1 cellular context compared by ENCODE assay signal in the genomic region with DNA sequence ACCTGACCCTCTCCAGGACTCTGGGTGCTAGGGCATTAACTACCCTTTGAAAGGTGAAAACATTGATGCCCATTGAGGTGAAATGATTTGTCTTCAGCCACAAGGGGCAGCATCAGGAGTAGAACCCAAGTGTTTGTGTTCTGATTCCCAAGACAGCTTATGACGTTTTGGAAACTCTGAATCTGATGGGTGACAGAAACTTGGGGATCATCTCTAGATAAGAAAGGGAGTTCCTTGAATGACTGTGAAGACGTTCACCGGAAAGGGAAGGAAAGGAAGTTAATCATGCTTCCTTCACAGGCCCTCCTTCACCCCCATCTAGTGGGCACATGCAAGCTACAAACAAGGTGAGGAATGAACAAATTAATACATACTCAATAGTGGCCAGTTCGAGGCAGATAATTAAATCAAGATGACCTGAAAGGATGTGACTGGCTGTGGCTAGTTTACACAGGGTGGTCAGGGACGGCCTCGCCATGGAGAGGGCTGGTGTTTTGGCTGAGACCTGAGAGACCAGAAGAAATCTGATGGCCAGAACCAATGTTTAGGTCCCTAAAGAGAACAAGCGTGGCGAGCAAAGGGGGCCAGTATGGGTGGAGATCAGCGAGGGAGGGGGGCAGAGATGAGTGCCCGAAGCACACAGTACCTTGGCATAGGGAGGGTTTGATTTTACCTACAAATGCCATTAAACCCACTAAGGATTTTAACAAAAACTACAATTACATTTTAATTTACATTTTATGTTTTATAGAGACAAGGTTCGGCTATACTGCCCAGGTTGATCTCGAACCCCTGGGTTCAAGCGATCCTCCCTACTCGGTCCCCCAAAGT.
TF ChIP-seq lines count a peak whose summit lies in the region.

No MANE protein-coding gene starts in this region.

TF ChIP-seq in K562, 482 proteins besides CTCF, POLR2A, EP300 and RAD21 (continued from another document and continues in another):
- TF ChIP-seq, protein P1, sequence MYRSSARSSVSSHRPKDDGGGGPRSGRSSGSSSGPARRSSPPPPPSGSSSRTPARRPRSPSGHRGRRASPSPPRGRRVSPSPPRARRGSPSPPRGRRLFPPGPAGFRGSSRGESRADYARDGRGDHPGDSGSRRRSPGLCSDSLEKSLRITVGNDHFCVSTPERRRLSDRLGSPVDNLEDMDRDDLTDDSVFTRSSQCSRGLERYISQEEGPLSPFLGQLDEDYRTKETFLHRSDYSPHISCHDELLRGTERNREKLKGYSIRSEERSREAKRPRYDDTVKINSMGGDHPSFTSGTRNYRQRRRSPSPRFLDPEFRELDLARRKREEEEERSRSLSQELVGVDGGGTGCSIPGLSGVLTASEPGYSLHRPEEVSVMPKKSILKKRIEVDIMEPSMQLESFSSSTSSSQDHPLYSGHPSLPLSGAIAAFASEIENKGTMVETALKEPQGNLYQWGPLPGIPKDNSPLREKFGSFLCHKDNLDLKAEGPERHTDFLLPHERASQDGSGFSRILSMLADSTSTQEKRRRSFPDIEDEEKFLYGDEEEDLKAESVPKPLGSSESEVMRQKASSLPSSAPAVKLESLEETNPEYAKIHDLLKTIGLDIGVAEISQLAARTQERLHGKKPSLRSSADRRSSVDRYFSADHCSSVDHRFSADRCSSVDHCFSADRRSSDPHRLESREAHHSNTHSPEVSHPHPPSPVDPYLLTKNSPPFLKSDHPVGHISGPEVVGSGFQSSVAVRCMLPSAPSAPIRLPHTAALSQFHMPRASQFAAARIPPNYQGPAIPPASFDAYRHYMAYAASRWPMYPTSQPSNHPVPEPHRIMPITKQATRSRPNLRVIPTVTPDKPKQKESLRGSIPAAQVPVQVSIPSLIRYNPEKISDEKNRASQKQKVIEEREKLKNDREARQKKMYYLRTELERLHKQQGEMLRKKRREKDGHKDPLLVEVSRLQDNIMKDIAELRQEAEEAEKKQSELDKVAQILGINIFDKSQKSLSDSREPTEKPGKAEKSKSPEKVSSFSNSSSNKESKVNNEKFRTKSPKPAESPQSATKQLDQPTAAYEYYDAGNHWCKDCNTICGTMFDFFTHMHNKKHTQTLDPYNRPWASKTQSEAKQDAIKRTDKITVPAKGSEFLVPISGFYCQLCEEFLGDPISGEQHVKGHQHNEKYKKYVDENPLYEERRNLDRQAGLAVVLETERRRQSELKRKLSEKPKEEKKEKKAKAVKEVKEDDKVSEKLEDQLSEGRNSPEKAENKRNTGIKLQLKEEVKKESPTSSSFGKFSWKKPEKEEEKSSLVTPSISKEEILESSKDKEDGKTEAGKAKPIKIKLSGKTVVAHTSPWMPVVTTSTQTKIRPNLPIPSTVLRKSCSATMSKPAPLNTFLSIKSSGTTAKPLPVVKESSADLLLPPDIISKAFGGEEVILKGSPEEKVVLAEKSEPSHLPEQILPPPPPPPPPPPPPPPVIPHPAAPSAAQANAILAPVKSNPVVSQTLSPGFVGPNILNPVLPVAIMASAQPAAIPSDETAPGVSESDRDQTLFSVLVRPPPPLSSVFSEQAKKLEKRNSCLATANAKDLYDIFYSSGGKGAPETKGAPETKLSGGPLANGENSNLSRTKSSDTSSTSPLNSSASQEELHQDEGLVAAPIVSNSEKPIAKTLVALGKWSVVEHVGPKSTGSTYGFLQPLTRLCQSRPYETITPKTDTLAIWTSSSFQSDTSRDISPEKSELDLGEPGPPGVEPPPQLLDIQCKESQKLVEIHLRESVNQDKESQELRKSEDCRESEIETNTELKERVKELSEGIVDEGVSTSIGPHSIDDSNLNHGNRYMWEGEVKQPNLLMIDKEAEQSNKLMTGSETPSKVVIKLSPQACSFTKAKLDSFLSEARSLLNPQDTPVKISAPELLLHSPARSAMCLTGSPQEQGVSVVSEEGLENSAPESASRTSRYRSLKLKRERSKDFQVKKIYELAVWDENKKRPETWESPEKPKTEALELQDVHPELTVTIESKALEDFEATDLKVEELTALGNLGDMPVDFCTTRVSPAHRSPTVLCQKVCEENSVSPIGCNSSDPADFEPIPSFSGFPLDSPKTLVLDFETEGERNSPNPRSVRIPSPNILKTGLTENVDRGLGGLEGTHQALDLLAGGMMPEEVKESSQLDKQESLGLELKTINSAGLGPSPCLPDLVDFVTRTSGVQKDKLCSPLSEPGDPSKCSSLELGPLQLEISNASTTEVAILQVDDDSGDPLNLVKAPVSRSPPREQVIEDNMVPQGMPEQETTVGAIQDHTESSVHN (IDR thresholded peaks at IDR 0.05; ENCODE audit: borderline replicate concordance in 1 of 2, low read depth in 1 of 2), result no peak
- TF ChIP-seq, protein P2, sequence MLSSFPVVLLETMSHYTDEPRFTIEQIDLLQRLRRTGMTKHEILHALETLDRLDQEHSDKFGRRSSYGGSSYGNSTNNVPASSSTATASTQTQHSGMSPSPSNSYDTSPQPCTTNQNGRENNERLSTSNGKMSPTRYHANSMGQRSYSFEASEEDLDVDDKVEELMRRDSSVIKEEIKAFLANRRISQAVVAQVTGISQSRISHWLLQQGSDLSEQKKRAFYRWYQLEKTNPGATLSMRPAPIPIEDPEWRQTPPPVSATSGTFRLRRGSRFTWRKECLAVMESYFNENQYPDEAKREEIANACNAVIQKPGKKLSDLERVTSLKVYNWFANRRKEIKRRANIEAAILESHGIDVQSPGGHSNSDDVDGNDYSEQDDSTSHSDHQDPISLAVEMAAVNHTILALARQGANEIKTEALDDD (IDR thresholded peaks at IDR 0.05), result peak; percentile 66
- no peak for TF ChIP-seq SETDB1 (IDR thresholded peaks at IDR 0.05; ENCODE audit: low read length)
- peak; percentile 26; the same call in 1 of the 2 replicates for TF ChIP-seq RFX1 (IDR thresholded peaks at IDR 0.05)
- peak; percentile 80; the same call in 1 of the 2 replicates for TF ChIP-seq ZNF644 (tag; IDR thresholded peaks at IDR 0.05; ENCODE audit: low read depth)
- peak; percentile 29 for TF ChIP-seq HDAC3 (IDR thresholded peaks at IDR 0.05; ENCODE audit: borderline replicate concordance, partially characterized antibody)
- TF ChIP-seq NR2C2 (CRISPR knock-in tag; IDR thresholded peaks at IDR 0.05), result no peak
- TF ChIP-seq NR2C2 (tag; IDR thresholded peaks at IDR 0.05), result peak; percentile 68
- TF ChIP-seq CXXC5 (CRISPR knock-in tag; IDR thresholded peaks at IDR 0.05), result 0 out of 2 replicates have a peak, but pooled peaks have one; percentile 32
- TF ChIP-seq BRD9 (IDR thresholded peaks at IDR 0.05; ENCODE audit: low read depth, partially characterized antibody), result peak; percentile 68
- peak; percentile 48; the same call in 1 of the 2 replicates for TF ChIP-seq MYC (IDR thresholded peaks at IDR 0.05; ENCODE audit: low read depth, low read length)
- no peak for TF ChIP-seq MYC (CRISPR knock-in tag; IDR thresholded peaks at IDR 0.05; ENCODE audit: borderline replicate concordance, low read depth)
- peak; percentile 64 for TF ChIP-seq DPF2 (IDR thresholded peaks at IDR 0.05)
- TF ChIP-seq RNF2 (IDR thresholded peaks at IDR 0.05), result 0 out of 2 replicates have a peak, but pooled peaks have one; percentile 25
- peak; percentile 69 for TF ChIP-seq ETV5 (CRISPR knock-in tag; IDR thresholded peaks at IDR 0.05; ENCODE audit: low read depth)
- TF ChIP-seq, protein P3, sequence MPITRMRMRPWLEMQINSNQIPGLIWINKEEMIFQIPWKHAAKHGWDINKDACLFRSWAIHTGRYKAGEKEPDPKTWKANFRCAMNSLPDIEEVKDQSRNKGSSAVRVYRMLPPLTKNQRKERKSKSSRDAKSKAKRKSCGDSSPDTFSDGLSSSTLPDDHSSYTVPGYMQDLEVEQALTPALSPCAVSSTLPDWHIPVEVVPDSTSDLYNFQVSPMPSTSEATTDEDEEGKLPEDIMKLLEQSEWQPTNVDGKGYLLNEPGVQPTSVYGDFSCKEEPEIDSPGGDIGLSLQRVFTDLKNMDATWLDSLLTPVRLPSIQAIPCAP (CRISPR knock-in tag; IDR thresholded peaks at IDR 0.05; ENCODE audit: borderline replicate concordance), result no peak
- 0 out of 2 replicates have a peak, but pooled peaks have one; percentile 7 for TF ChIP-seq ZFX (CRISPR knock-in tag; IDR thresholded peaks at IDR 0.05)
- peak; percentile 75; the same call in 1 of the 2 replicates for TF ChIP-seq HIVEP1 (CRISPR knock-in tag; IDR thresholded peaks at IDR 0.05)
- TF ChIP-seq, protein P4, sequence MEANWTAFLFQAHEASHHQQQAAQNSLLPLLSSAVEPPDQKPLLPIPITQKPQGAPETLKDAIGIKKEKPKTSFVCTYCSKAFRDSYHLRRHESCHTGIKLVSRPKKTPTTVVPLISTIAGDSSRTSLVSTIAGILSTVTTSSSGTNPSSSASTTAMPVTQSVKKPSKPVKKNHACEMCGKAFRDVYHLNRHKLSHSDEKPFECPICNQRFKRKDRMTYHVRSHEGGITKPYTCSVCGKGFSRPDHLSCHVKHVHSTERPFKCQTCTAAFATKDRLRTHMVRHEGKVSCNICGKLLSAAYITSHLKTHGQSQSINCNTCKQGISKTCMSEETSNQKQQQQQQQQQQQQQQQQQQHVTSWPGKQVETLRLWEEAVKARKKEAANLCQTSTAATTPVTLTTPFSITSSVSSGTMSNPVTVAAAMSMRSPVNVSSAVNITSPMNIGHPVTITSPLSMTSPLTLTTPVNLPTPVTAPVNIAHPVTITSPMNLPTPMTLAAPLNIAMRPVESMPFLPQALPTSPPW (CRISPR knock-in tag; IDR thresholded peaks at IDR 0.05), result peak; percentile 48; the same call in 1 of the 2 replicates
- no peak for TF ChIP-seq ATF1 (CRISPR knock-in tag; IDR thresholded peaks at IDR 0.05)
- peak; percentile 90 for TF ChIP-seq ATF1 (tag; IDR thresholded peaks at IDR 0.05)
- 0 out of 2 replicates have a peak, but pooled peaks have one; percentile 71 for TF ChIP-seq HDAC2 (IDR thresholded peaks at IDR 0.05)
- peak; percentile 48; the same call in 1 of the 2 replicates for TF ChIP-seq SPI1 (IDR thresholded peaks at IDR 0.05; ENCODE audit: borderline replicate concordance, low read depth, low read length)
- TF ChIP-seq BRD4 (IDR thresholded peaks at IDR 0.05), result 0 out of 2 replicates have a peak, but pooled peaks have one; percentile 11
- no peak; the same call in 1 of the 2 replicates for TF ChIP-seq LCOR (CRISPR knock-in tag; IDR thresholded peaks at IDR 0.05)
- TF ChIP-seq ETV1 (tag; conservative IDR thresholded peaks at IDR 0.05; ENCODE audit: low read depth), result peak; percentile 91
- TF ChIP-seq, protein P5, sequence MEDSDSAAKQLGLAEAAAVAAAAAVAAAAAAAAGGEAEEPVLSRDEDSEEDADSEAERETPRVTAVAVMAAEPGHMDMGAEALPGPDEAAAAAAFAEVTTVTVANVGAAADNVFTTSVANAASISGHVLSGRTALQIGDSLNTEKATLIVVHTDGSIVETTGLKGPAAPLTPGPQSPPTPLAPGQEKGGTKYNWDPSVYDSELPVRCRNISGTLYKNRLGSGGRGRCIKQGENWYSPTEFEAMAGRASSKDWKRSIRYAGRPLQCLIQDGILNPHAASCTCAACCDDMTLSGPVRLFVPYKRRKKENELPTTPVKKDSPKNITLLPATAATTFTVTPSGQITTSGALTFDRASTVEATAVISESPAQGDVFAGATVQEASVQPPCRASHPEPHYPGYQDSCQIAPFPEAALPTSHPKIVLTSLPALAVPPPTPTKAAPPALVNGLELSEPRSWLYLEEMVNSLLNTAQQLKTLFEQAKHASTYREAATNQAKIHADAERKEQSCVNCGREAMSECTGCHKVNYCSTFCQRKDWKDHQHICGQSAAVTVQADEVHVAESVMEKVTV (CRISPR knock-in tag; IDR thresholded peaks at IDR 0.05), result peak; percentile 67; the same call in 1 of the 2 replicates
- TF ChIP-seq, protein P6, sequence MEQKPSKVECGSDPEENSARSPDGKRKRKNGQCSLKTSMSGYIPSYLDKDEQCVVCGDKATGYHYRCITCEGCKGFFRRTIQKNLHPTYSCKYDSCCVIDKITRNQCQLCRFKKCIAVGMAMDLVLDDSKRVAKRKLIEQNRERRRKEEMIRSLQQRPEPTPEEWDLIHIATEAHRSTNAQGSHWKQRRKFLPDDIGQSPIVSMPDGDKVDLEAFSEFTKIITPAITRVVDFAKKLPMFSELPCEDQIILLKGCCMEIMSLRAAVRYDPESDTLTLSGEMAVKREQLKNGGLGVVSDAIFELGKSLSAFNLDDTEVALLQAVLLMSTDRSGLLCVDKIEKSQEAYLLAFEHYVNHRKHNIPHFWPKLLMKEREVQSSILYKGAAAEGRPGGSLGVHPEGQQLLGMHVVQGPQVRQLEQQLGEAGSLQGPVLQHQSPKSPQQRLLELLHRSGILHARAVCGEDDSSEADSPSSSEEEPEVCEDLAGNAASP (IDR thresholded peaks at IDR 0.05), result no peak
- no peak for TF ChIP-seq ZNF507 (tag; conservative IDR thresholded peaks at IDR 0.05)
- TF ChIP-seq JUN (IDR thresholded peaks at IDR 0.05; ENCODE audit: borderline replicate concordance, low read depth, low read length), result 0 out of 2 replicates have a peak, but pooled peaks have one; percentile 74
- TF ChIP-seq JUN (CRISPR knock-in tag; IDR thresholded peaks at IDR 0.05; ENCODE audit: borderline replicate concordance), result no peak
- TF ChIP-seq MEF2D (tag; conservative IDR thresholded peaks at IDR 0.05; ENCODE audit: low read depth), result peak; percentile 63; the same call in 1 of the 2 replicates
- peak; percentile 13; the same call in 1 of the 2 replicates for TF ChIP-seq KLF6 (CRISPR knock-in tag; IDR thresholded peaks at IDR 0.05; ENCODE audit: borderline replicate concordance)
- TF ChIP-seq ZNF77 (CRISPR knock-in tag; IDR thresholded peaks at IDR 0.05), result no peak
- 0 out of 2 replicates have a peak, but pooled peaks have one; percentile 8 for TF ChIP-seq NCOR1 (IDR thresholded peaks at IDR 0.05)
- no peak for TF ChIP-seq RBM22 (IDR thresholded peaks at IDR 0.05; ENCODE audit: low read depth, low read length, poor library complexity, severe bottlenecking)
- peak; percentile 64; the same call in 1 of the 2 replicates for TF ChIP-seq EHMT2 (IDR thresholded peaks at IDR 0.05)
- peak; percentile 94 for TF ChIP-seq FOXJ2 (tag; IDR thresholded peaks at IDR 0.05)
- TF ChIP-seq TEAD4 (IDR thresholded peaks at IDR 0.05; ENCODE audit: low read length), result peak; percentile 45; the same call in 1 of the 2 replicates
- no peak for TF ChIP-seq TEAD4 (CRISPR knock-in tag; IDR thresholded peaks at IDR 0.05; ENCODE audit: borderline replicate concordance)
- TF ChIP-seq KLF16 (IDR thresholded peaks at IDR 0.05), result peak; percentile 21; the same call in 1 of the 2 replicates
- TF ChIP-seq RCOR1 (IDR thresholded peaks at IDR 0.05; ENCODE audit: borderline replicate concordance in 1 of 2, low read depth in 2 of 2, low read length in 2 of 2), result peak in 1 of 2 experiments; percentile 87; a peak in 2 of 4 replicates
- TF ChIP-seq GABPA (tag; conservative IDR thresholded peaks at IDR 0.05; ENCODE audit: low read depth), result peak; percentile 78
- TF ChIP-seq ZNF165 (CRISPR knock-in tag; IDR thresholded peaks at IDR 0.05; ENCODE audit: borderline replicate concordance), result no peak
- TF ChIP-seq KDM2B (CRISPR knock-in tag; IDR thresholded peaks at IDR 0.05), result 0 out of 2 replicates have a peak, but pooled peaks have one; percentile 10
- TF ChIP-seq ARNT (IDR thresholded peaks at IDR 0.05), result 0 out of 4 replicates have a peak, but pooled peaks of 1 of the 2 experiments have one; percentile 12
- peak in 1 of 2 experiments; percentile 46; a peak in 1 of 4 replicates for TF ChIP-seq MAZ (CRISPR knock-in tag; conservative IDR thresholded peaks at IDR 0.05 in 1 of 2, IDR thresholded peaks at IDR 0.05 in 1 of 2)
- TF ChIP-seq ZEB2 (IDR thresholded peaks at IDR 0.05), result peak; percentile 78; the same call in 1 of the 2 replicates
- peak in 1 of 2 experiments; percentile 55; a peak in 2 of 3 replicates for TF ChIP-seq CBX3 (IDR thresholded peaks at IDR 0.05; ENCODE audit: borderline replicate concordance in 1 of 2, low read length in 2 of 2)
- TF ChIP-seq ETV6 (IDR thresholded peaks at IDR 0.05; ENCODE audit: borderline replicate concordance in 1 of 2, low read depth in 2 of 2, low read length in 1 of 2), result peak in 1 of 2 experiments; percentile 88; a peak in 2 of 4 replicates
- no peak for TF ChIP-seq ETV6 (CRISPR knock-in tag; IDR thresholded peaks at IDR 0.05; ENCODE audit: borderline replicate concordance)
- peak in 1 of 2 experiments; percentile 56; a peak in 1 of 4 replicates for TF ChIP-seq HDAC1 (IDR thresholded peaks at IDR 0.05)
- no peak for TF ChIP-seq SUPT5H (IDR thresholded peaks at IDR 0.05)
